In genomic region chr12:124699878-124700277, GRCh38 we compare ENCODE assay signal across 20 cellular contexts.
DNase-seq lines count a peak whose midpoint lies in the region; TF ChIP-seq lines count a peak whose summit lies in the region.
"Had no signal": no experiment of that assay in that cellular context is flagged by ENCODE, and none has a peak within 500 bp of the region (broad histone marks: within the 10 kb centered on the region; RNA-seq: fewer than 3 reads in every experiment).

No MANE protein-coding gene starts in this region.

- peak overlapping the region; percentile 28 to 32 for H2BK12ac ChIP-seq in mesenchymal stem cell (ENCODE audit: low read length in 2 of 2)

- TF ChIP-seq CTCF in left ventricle myocardium inferior (IDR thresholded peaks at IDR 0.05; ENCODE audit: borderline replicate concordance) (no peak), thyroid gland (IDR thresholded peaks at IDR 0.05) (no peak), GM13977 (IDR thresholded peaks at IDR 0.05; ENCODE audit: extremely low read depth, insufficient read depth, missing control alignments) (no peak)

- H2BK15ac ChIP-seq in mesenchymal stem cell (ENCODE audit: low read depth, poor library complexity, severe bottlenecking): peak overlapping the region; percentile 44

- H3K4me2 ChIP-seq in mesenchymal stem cell (ENCODE audit: low read length, poor library complexity, severe bottlenecking): no peak overlapping the region

- H2BK5ac ChIP-seq in mesenchymal stem cell (ENCODE audit: low read depth, low read length, poor library complexity, severe bottlenecking): no peak overlapping the region

- peak in 1 of 2 experiments; percentile 41 for DNase-seq in SJSA1 (ENCODE audit: low read depth in 1 of 2, low spot score in 2 of 2)
- DNase-seq in left ventricle myocardium inferior: no peak
- DNase-seq in mesenchymal stem cell: no peak
- peak; percentile 50 to 67 for DNase-seq in thyroid gland
- no peak for DNase-seq in NCI-H2107 (lab: John Stamatoyannopoulos, UW)
- DNase-seq in GM13977 (ENCODE audit: low spot score): no peak
- DNase-seq in NCI-H446 (lab: John Stamatoyannopoulos, UW): no peak
- DNase-seq: activated CD4-positive, alpha-beta memory T cell treated with anti-CD3 and anti-CD28 coated beads for 36 hours; activated CD4-positive, CD25-positive, alpha-beta regulatory T cell treated with anti-CD3 and anti-CD28 coated beads, Interleukin-2, amount 50 U/mL, for 72 hours; activated CD8-positive, alpha-beta memory T cell treated with anti-CD3 and anti-CD28 coated beads, Interleukin-2, amount 50 U/mL, for 4 hours; activated naive CD4-positive, alpha-beta T cell treated with anti-CD3 and anti-CD28 coated beads for 36 hours; adrenal gland; COR-L47; Karpas-422; naive B cell; NCI-H1436 treated with DMSO at 0.1 percent for 48 hours; occipital lobe; stimulated activated naive CD8-positive, alpha-beta T cell treated with anti-CD3 and anti-CD28 coated beads, Interleukin-15, amount 100 ng/mL, for 72 hours had no signal

- H3K18ac ChIP-seq in mesenchymal stem cell (ENCODE audit: low read depth in 1 of 2, low read length in 2 of 2): peak overlapping the region in 1 of 2 experiments; percentile 72

- H3K9ac ChIP-seq in mesenchymal stem cell (ENCODE audit: low read length): no peak overlapping the region
- H3K9ac ChIP-seq: BLaER1 treated with 17β-estradiol and CSF1 and Interleukin-3, amounts not matched to agents 10 nM and 100 nM had no signal

- intact Hi-C loops in left ventricle myocardium inferior (cut with micrococcal nuclease): no loop called here
- intact Hi-C loops in thyroid gland (cut with DNase I): no loop called here

- H3K4ac ChIP-seq in mesenchymal stem cell (ENCODE audit: low read depth in 1 of 2, low read length in 2 of 2): no peak overlapping the region

- H2AFZ ChIP-seq in mesenchymal stem cell (ENCODE audit: low read depth, low read length): no peak overlapping the region

- H3K36me3 ChIP-seq in SJSA1 (peaks cover 4% of the 10 kb centered on the region), left ventricle myocardium inferior (no peaks in the 10 kb centered on the region), mesenchymal stem cell (ENCODE audit: control insufficient read depth in 1 of 2, insufficient read depth in 2 of 2, low read depth in 1 of 2, low read length in 2 of 2) (no peaks in the 10 kb centered on the region), thyroid gland (no peaks in the 10 kb centered on the region)
- H3K36me3 ChIP-seq: adrenal gland; BLaER1 treated with 17β-estradiol and CSF1 and Interleukin-3, amounts not matched to agents 10 nM and 100 nM had no signal

- peaks cover 64% of the 10 kb centered on the region for H3K4me1 ChIP-seq in SJSA1 (replicated peaks)
- H3K4me1 ChIP-seq in left ventricle myocardium inferior: peaks cover 58% of the 10 kb centered on the region
- H3K4me1 ChIP-seq in mesenchymal stem cell (ENCODE audit: control insufficient read depth, insufficient read depth, low read depth, low read length): peaks cover 22% of the 10 kb centered on the region
- H3K4me1 ChIP-seq in thyroid gland: peaks cover 28 to 60% of the 10 kb centered on the region in 2 donors

- TF ChIP-seq POLR2A in thyroid gland (IDR thresholded peaks at IDR 0.05): no peak

- in situ Hi-C loops in GM13977 (cut with MboI; ENCODE audit: low pct_unique_long_range_greater_than_20kb, low sequenced_read_pairs, unreplicated experiment): no loop called here

- H2BK120ac ChIP-seq in mesenchymal stem cell (ENCODE audit: low read depth, low read length): peak overlapping the region; percentile 54

- peak overlapping the region in 1 of 2 experiments; percentile 38 for H3K14ac ChIP-seq in mesenchymal stem cell (ENCODE audit: low read length in 2 of 2)

- peak overlapping the region; percentile 17 for H2AK5ac ChIP-seq in mesenchymal stem cell (ENCODE audit: low read length, severe bottlenecking)

- peak overlapping the region; percentile 57 for H4K91ac ChIP-seq in mesenchymal stem cell (ENCODE audit: low read length)

- peak overlapping the region; percentile 95; the same call in 1 of the 2 replicates for H3K27ac ChIP-seq in SJSA1
- H3K27ac ChIP-seq in left ventricle myocardium inferior (replicated peaks): peak overlapping the region; percentile 80
- H3K27ac ChIP-seq in mesenchymal stem cell (ENCODE audit: low read length, poor library complexity, severe bottlenecking): no peak overlapping the region
- peak overlapping the region in 1 of 3 donors; percentile 58 for H3K27ac ChIP-seq in thyroid gland
- H3K27ac ChIP-seq: BLaER1 treated with 17β-estradiol and CSF1 and Interleukin-3, amounts not matched to agents 10 nM and 100 nM; HL-60 had no signal

- H3K27me3 ChIP-seq in SJSA1 (replicated peaks) (no peaks in the 10 kb centered on the region), left ventricle myocardium inferior (ENCODE audit: low read depth) (no peaks in the 10 kb centered on the region), mesenchymal stem cell (ENCODE audit: control insufficient read depth in 1 of 2, insufficient read depth in 1 of 2, low read length in 2 of 2) (peaks cover 0 to 19% of the 10 kb centered on the region in 2 experiments), thyroid gland (no peaks in the 10 kb centered on the region)
- H3K27me3 ChIP-seq: adrenal gland; BLaER1 treated with 17β-estradiol and CSF1 and Interleukin-3, amounts not matched to agents 10 nM and 100 nM had no signal

- H3K23ac ChIP-seq in mesenchymal stem cell (ENCODE audit: low read length in 2 of 2): no peak overlapping the region

- no peaks in the 10 kb centered on the region for H3K79me1 ChIP-seq in mesenchymal stem cell (replicated peaks; ENCODE audit: low read length, poor library complexity, severe bottlenecking)

- WGBS in mesenchymal stem cell: 88% methylated on average over 14 of the region's 15 CpGs
- 55 to 64% methylated on average over 15 of the region's 15 CpGs for WGBS in thyroid gland, 2 donors

- no peak overlapping the region for H4K8ac ChIP-seq in mesenchymal stem cell (ENCODE audit: low read length)

- H3K4me3 ChIP-seq in SJSA1 (no peak overlapping the region), left ventricle myocardium inferior (no peak overlapping the region), mesenchymal stem cell (ENCODE audit: insufficient read depth in 1 of 2, low read depth in 1 of 2, low read length in 2 of 2) (peak overlapping the region in 1 of 2 experiments; percentile 17), thyroid gland (replicated peaks in 1 of 3) (no peak overlapping the region)
- H3K4me3 ChIP-seq: adrenal gland; BLaER1 treated with 17β-estradiol and CSF1 and Interleukin-3, amounts not matched to agents 10 nM and 100 nM had no signal

- no peaks in the 10 kb centered on the region for H3K9me3 ChIP-seq in SJSA1 (replicated peaks)
- H3K9me3 ChIP-seq in left ventricle myocardium inferior (replicated peaks): no peaks in the 10 kb centered on the region
- H3K9me3 ChIP-seq in mesenchymal stem cell (ENCODE audit: control insufficient read depth, low read length): no peaks in the 10 kb centered on the region
- no peaks in the 10 kb centered on the region for H3K9me3 ChIP-seq in thyroid gland
- H3K9me3 ChIP-seq: adrenal gland had no signal

Comparison
In these comparisons a context has a peak if more than half of its experiments do, and no peak if none do; other contexts are left out.
1. DNase-seq: peak in thyroid gland (2 of 2); none in left ventricle myocardium inferior (single experiment), mesenchymal stem cell (single experiment), NCI-H2107 (single experiment), GM13977 (single experiment) and NCI-H446 (0 of 2).